Comparison of ENCODE assay signal across 15 cellular contexts in the genomic region with DNA sequence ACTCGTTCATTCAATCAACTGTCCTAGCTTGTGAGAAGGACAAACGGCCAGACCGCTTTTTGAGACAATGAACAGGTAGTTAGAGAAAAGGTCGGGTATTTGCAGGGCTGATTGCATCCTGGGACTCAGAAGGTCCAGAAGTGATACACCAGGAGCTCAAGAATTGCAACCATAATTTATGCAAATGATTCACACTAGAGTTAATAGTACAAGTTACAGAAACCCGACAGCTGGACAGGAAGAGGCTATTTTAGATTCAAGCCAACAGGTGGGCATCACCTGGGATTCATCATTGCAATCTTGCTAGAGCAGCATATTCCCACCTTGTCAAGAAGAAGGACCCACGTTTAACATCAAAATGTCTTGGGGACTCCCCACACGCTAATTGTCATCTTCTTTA.
A peak's percentile ranks its signal among the peaks of the same experiment; 100 is the strongest.
DNase-seq lines count a peak whose midpoint lies in the region; ATAC-seq lines count a peak whose summit lies in the region.
"Had no signal": no experiment of that assay in that cellular context is flagged by ENCODE, and none has a peak within 500 bp of the region (broad histone marks: within the 10 kb centered on the region; RNA-seq: fewer than 3 reads in every experiment).

No MANE protein-coding gene starts in this region.

- H3K36me3 Mint-ChIP-seq in T-helper 17 cell (ENCODE audit: low read depth), result no peaks in the 10 kb centered on the region

- H3K4me1 Mint-ChIP-seq in T-helper 17 cell, result peaks cover 36% of the 10 kb centered on the region

- peak overlapping the region; percentile 96 for H3K27ac Mint-ChIP-seq in T-helper 17 cell
- H3K27ac Mint-ChIP-seq: stimulated activated naive CD8-positive, alpha-beta T cell treated with anti-CD3 and anti-CD28 coated beads, Interleukin-15, Interleukin-2, amounts not matched to agents 100 ng/mL and 50 ng/mL, for 24 hours had no signal

- ATAC-seq in GM18511 (IDR thresholded peaks at IDR 0.05; ENCODE audit: unreplicated experiment) (peak; percentile 65), GM21529 (IDR thresholded peaks at IDR 0.05; ENCODE audit: unreplicated experiment) (peak; percentile 45), HG03175 (IDR thresholded peaks at IDR 0.05; ENCODE audit: unreplicated experiment) (peak; percentile 47), T-helper 17 cell (no peak), HG02870 (IDR thresholded peaks at IDR 0.05; ENCODE audit: unreplicated experiment) (no peak)

- DNase-seq in T-helper 17 cell (no peak), NCI-H2227 treated with DMSO at 0.1 percent for 48 hours (lab: John Stamatoyannopoulos, UW) (no peak), NCI-H2029 (lab: John Stamatoyannopoulos, UW) (no peak), NCI-H2081 (lab: John Stamatoyannopoulos, UW) (no peak)
- DNase-seq: activated CD4-positive, alpha-beta T cell treated with anti-CD3 and anti-CD28 coated beads, Interleukin-2, amount 50 U/mL, for 4 hours; activated T-cell treated with anti-CD3 and anti-CD28 coated beads, Interleukin-2, amount 50 U/mL, for 4 hours; adrenal gland; cerebellar nuclear complex had no signal

- H3K4me3 Mint-ChIP-seq in T-helper 17 cell, result peak overlapping the region; percentile 77
- H3K4me3 Mint-ChIP-seq: activated T-cell treated with anti-CD3 and anti-CD28 coated beads, Interleukin-2, amount 50 U/mL, for 4 hours had no signal

- H3K27me3 Mint-ChIP-seq in T-helper 17 cell, result no peaks in the 10 kb centered on the region

- H3K9me3 ChIP-seq in T-helper 17 cell (ENCODE audit: control insufficient read depth, low read length, poor library complexity, severe bottlenecking), result no peaks in the 10 kb centered on the region
- H3K9me3 ChIP-seq: adrenal gland, SJSA1, spleen had no signal

Comparison
In these comparisons a context has a peak if more than half of its experiments do, and no peak if none do; other contexts are left out.
1. ATAC-seq: peak in GM18511 (single experiment), GM21529 (single experiment) and HG03175 (single experiment); none in T-helper 17 cell (single experiment) and HG02870 (single experiment).